Comparison of ENCODE assay signal across 9 cellular contexts in the genomic region with DNA sequence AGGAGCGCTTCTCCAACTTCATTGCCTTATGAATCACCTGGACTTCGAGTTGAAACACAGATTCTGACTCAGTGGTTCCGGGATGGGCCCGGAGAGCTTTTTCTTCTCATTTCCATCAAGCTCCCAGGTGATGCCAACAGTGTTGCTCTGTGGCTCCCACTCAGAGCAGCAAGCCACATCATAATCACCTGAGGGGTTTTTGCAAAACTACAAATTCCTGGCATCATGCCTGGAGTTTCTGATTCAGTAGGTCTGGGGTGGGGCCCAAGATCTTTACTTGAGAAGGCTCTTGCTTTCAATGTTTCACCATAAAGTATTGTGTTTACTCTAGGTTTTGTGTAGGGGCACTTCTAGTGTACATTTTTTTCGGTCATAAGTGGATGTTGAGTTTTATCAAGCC. TPM values are rescaled to one million over a fixed set of nuclear protein-coding genes. Genes with fewer than 3 reads are reported as not detected.
A peak's percentile ranks its signal among the peaks of the same experiment; 100 is the strongest.
DNase-seq lines count a peak whose midpoint lies in the region; ATAC-seq, FAIRE-seq and TF ChIP-seq lines count a peak whose summit lies in the region.
"Had no signal": no experiment of that assay in that cellular context is flagged by ENCODE, and none has a peak within 500 bp of the region (broad histone marks: within the 10 kb centered on the region; RNA-seq: fewer than 3 reads in every experiment).

No MANE protein-coding gene starts in this region.

- WGBS in body of pancreas, 2 donors: 88 to 90% methylated on average over 1 to 3 of the region's 5 CpGs

- H3K36me3 ChIP-seq in body of pancreas (replicated peaks in 1 of 2; ENCODE audit: insufficient read depth in 1 of 2, low read depth in 2 of 2) (no peaks in the 10 kb centered on the region), uterus (no peaks in the 10 kb centered on the region)

- ATAC-seq in body of pancreas: no peak
- no peak for ATAC-seq in GM18520 (IDR thresholded peaks at IDR 0.05; ENCODE audit: unreplicated experiment)

- no peak overlapping the region for H3K4me3 ChIP-seq in body of pancreas
- no peak overlapping the region for H3K4me3 ChIP-seq in uterus

- H3K27me3 ChIP-seq in body of pancreas (no peaks in the 10 kb centered on the region), uterus (no peaks in the 10 kb centered on the region)

- H3K9me3 ChIP-seq in body of pancreas: no peaks in the 10 kb centered on the region
- H3K9me3 ChIP-seq in uterus: no peaks in the 10 kb centered on the region

- no peak for TF ChIP-seq CTCF in body of pancreas (IDR thresholded peaks at IDR 0.05)
- TF ChIP-seq CTCF in uterus (IDR thresholded peaks at IDR 0.05): no peak

- H3K27ac ChIP-seq in body of pancreas (no peak overlapping the region), uterus (no peak overlapping the region)

- intact Hi-C loops in body of pancreas (cut with DNase I): no loop called here
- intact Hi-C loops in uterus (cut with DNase I; ENCODE audit: low total_unique reads): no loop called here

- no peak for FAIRE-seq in urothelium cell line (lab: Jason Lieb, UNC)
- FAIRE-seq: TTC549 had no signal

- DNase-seq in activated gamma-delta T cell treated with Interleukin-2 at 50 U/mL for 16 hours (peak; percentile 6), activated gamma-delta T cell (lab: John Stamatoyannopoulos, UW) (no peak), activated T-cell treated with anti-CD3 and anti-CD28 coated beads for 1 hour (ENCODE audit: low read depth) (peak; percentile 23), islet precursor cell (peak; percentile 59), urothelium cell line (ENCODE audit: low spot score) (peak; percentile 5), body of pancreas (no peak), uterus (no peak)

- H3K4me1 ChIP-seq in body of pancreas (peaks cover 21% of the 10 kb centered on the region), uterus (no peaks in the 10 kb centered on the region)

- no peak for TF ChIP-seq POLR2A in body of pancreas (IDR thresholded peaks at IDR 0.05)
- no peak for TF ChIP-seq POLR2A in uterus (IDR thresholded peaks at IDR 0.05)

RNA-seq across cellular contexts. Expression of a gene that starts 7.0 kb away (rescaled TPM):
- total RNA-seq in body of pancreas: 1 to 10 TPM; 5.3 to 5.4 TPM
- 10 to 100 TPM in 2 of 4 donors, 1 to 10 TPM in 2; 3.8 to 26.7 (median 13.1) TPM for total RNA-seq in uterus

Comparison
In these comparisons a context has a peak if more than half of its experiments do, and no peak if none do; other contexts are left out.
1. DNase-seq: peak in activated gamma-delta T cell treated with Interleukin-2 at 50 U/mL for 16 hours (single experiment), activated T-cell treated with anti-CD3 and anti-CD28 coated beads for 1 hour (single experiment), islet precursor cell (single experiment) and urothelium cell line (single experiment); none in activated gamma-delta T cell (single experiment), body of pancreas (0 of 4) and uterus (0 of 2).